7 cellular contexts compared by ENCODE assay signal in the genomic region with DNA sequence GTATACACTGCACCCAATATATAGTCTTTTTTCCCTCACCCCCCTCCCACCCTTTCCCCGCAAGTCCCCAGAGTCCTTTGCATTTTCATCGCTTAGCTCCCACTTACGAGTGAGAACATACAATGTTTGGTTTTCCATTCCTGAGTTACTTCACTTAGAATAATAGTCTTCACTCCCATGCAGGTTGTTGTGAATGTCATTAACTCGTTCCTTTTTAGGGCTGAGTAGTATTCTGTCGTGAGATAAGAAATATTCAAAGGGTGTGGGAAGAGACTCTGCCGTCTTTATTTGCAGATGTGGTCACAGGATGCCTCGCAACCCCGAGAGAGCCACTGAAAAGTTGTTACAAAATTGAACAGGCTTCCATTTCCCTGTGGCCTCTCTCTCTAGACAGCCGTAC.
"Had no signal": no experiment of that assay in that cellular context is flagged by ENCODE, and none has a peak within 500 bp of the region (broad histone marks: within the 10 kb centered on the region; RNA-seq: fewer than 3 reads in every experiment).

No MANE protein-coding gene starts in this region.

- H3K4me3 Mint-ChIP-seq: IgD-negative memory B cell had no signal

- DNase-seq: IMR-90, KBM-7, KG1 had no signal

- H3K27ac ChIP-seq: HL-60 had no signal

- H3K9me3 Mint-ChIP-seq: IgD-negative memory B cell had no signal

- ATAC-seq: HepG2 had no signal

- FAIRE-seq: HepG2, HTR-8/SVneo had no signal

- H3K27me3 Mint-ChIP-seq: IgD-negative memory B cell had no signal
